ENCODE assay signal across 8 cellular contexts in genomic region chr1:212858055-212858460, GRCh38. TPM values are rescaled to one million over a fixed set of nuclear protein-coding genes. Genes with fewer than 3 reads are reported as not detected.
DNase-seq lines count a peak whose midpoint lies in the region; ATAC-seq, FAIRE-seq and TF ChIP-seq lines count a peak whose summit lies in the region.

Gene FLVCR1 (plus strand): TSS chr1:212858275. CDS start chr1:212858453, 178 bp downstream.

- peak within 1 kb of the TSS; percentile 92 for H2AFZ ChIP-seq in IMR-90 (replicated peaks; ENCODE audit: low read length, poor library complexity)
- peak within 1 kb of the TSS; percentile 94 for H2AFZ ChIP-seq in OCI-LY7 (ENCODE audit: low read length)
- peak within 1 kb of the TSS; percentile 75 for H2AFZ ChIP-seq in endothelial cell of umbilical vein (ENCODE audit: low read depth, low read length)

- H3K36me3 ChIP-seq in IMR-90 (ENCODE audit: control insufficient read depth, insufficient read depth, low read length) (no peaks in the 10 kb centered on the region), OCI-LY7 (ENCODE audit: insufficient read depth, low read length) (peaks cover 30% of the 10 kb centered on the region), endothelial cell of umbilical vein (ENCODE audit: control insufficient read depth in 2 of 2, extremely low read depth in 1 of 2, insufficient read depth in 2 of 2, low read length in 2 of 2) (no peaks in the 10 kb centered on the region)

- peaks cover 5 to 32% of the 10 kb centered on the region in 2 experiments; a peak in 3 of 4 replicates for H3K79me1 ChIP-seq in IMR-90 (ENCODE audit: low read depth in 1 of 2, low read length in 2 of 2)

- peaks cover 60% of the 10 kb centered on the region for H3K79me2 ChIP-seq in OCI-LY7 (ENCODE audit: insufficient read depth, low read depth, low read length)
- peaks cover 41% of the 10 kb centered on the region for H3K79me2 ChIP-seq in endothelial cell of umbilical vein (ENCODE audit: control insufficient read depth, insufficient read depth, low read length)

- no peak within 1 kb of the TSS; the same call in 1 of the 2 replicates for H3K18ac ChIP-seq in IMR-90 (ENCODE audit: low read depth, low read length)

- H3K23ac ChIP-seq in IMR-90 (ENCODE audit: low read depth, low read length) = peak within 1 kb of the TSS; percentile 94

- H3K9me3 ChIP-seq in IMR-90 (ENCODE audit: control insufficient read depth, insufficient read depth, low read length) (no peaks in the 10 kb centered on the region), OCI-LY7 (ENCODE audit: low read length) (peaks cover 6% of the 10 kb centered on the region; the same call in 1 of the 2 replicates), endothelial cell of umbilical vein (replicated peaks; ENCODE audit: control insufficient read depth, insufficient read depth, low read length) (no peaks in the 10 kb centered on the region)

- H2BK120ac ChIP-seq in IMR-90 (ENCODE audit: low read depth, low read length) = peak within 1 kb of the TSS; percentile 1; the same call in 1 of the 2 replicates

- peak within 1 kb of the TSS; percentile 60 for H3K4ac ChIP-seq in IMR-90 (ENCODE audit: low read depth, low read length)

- H3K14ac ChIP-seq in IMR-90 (replicated peaks; ENCODE audit: low read depth, low read length) = peak within 1 kb of the TSS; percentile 76

- ATAC-seq in GM21529 (IDR thresholded peaks at IDR 0.05; ENCODE audit: unreplicated experiment) (peak; percentile 96), IMR-90 (ENCODE audit: low read depth) (peak; percentile 99)

- peaks cover 9% of the 10 kb centered on the region for H3K4me1 ChIP-seq in IMR-90 (ENCODE audit: control insufficient read depth, insufficient read depth, low read length)
- H3K4me1 ChIP-seq in OCI-LY7 (ENCODE audit: insufficient read depth, low read length, poor library complexity, severe bottlenecking) = peaks cover 34% of the 10 kb centered on the region
- H3K4me1 ChIP-seq in endothelial cell of umbilical vein (ENCODE audit: control insufficient read depth, extremely low read depth, insufficient read depth, low read length) = peaks cover 19% of the 10 kb centered on the region

- no peaks in the 10 kb centered on the region for H3K9me2 ChIP-seq in OCI-LY7 (ENCODE audit: insufficient read depth, low read length)

- 0 out of 2 replicates have a peak within 1 kb of the TSS, but pooled peaks have one; percentile 0 for H3K56ac ChIP-seq in IMR-90 (ENCODE audit: extremely low read depth, insufficient read depth, low read length)

- no peak within 1 kb of the TSS for H2BK20ac ChIP-seq in IMR-90 (ENCODE audit: low read depth, low read length)

- intact Hi-C loops in IMR-90 (cut with micrococcal nuclease) = loop anchor here (2.0 to 5.0 kb wide), 2 partner anchors 36 to 93 kb away; partner anchors contain the start of gene VASH2
- intact Hi-C loops in OCI-LY7 (cut with micrococcal nuclease; ENCODE audit: unreplicated experiment) = loop anchor here (1.0 to 10.0 kb wide), 3 partner anchors 41 to 1183 kb away; partner anchors contain the start of gene NEK2
- intact Hi-C loops in endothelial cell of umbilical vein (cut with micrococcal nuclease) = loop anchor here (1.0 to 5.0 kb wide), 3 partner anchors 36 to 109 kb away; partner anchors contain the start of genes NSL1 and TATDN3

- dilution Hi-C loops in IMR-90 (cut with HindIII; ENCODE audit: low sequenced_read_pairs, unreplicated experiment) = no loop called here
- dilution Hi-C loops in endothelial cell of umbilical vein (cut with MboI; ENCODE audit: extremely low pct_ligation_motif_present, low sequenced_read_pairs) = no loop called here

- TF ChIP-seq POLR2A in IMR-90 (IDR thresholded peaks at IDR 0.05; ENCODE audit: low read depth, low read length) (peak; percentile 79), endothelial cell of umbilical vein (IDR thresholded peaks at IDR 0.05; ENCODE audit: low read depth, low read length) (peak; percentile 57)

- H4K20me1 ChIP-seq in IMR-90 (ENCODE audit: insufficient read depth, low read length) (no peaks in the 10 kb centered on the region), OCI-LY7 (ENCODE audit: insufficient read depth, low read length) (no peaks in the 10 kb centered on the region), endothelial cell of umbilical vein (replicated peaks; ENCODE audit: control insufficient read depth, extremely low read depth, insufficient read depth, low read length) (no peaks in the 10 kb centered on the region)

- H3K27ac ChIP-seq in IMR-90 (ENCODE audit: insufficient read depth, low read length) (peak within 1 kb of the TSS; percentile 56), OCI-LY7 (ENCODE audit: low read depth, low read length, poor library complexity, severe bottlenecking) (peak within 1 kb of the TSS; percentile 49), endothelial cell of umbilical vein (ENCODE audit: insufficient read depth, low read depth, low read length) (peak within 1 kb of the TSS; percentile 24)

- peak within 1 kb of the TSS; percentile 5 to 61; a peak in 3 of 4 replicates for H4K8ac ChIP-seq in IMR-90 (ENCODE audit: low read depth in 2 of 2, low read length in 2 of 2)

- peak; percentile 97 for FAIRE-seq in endothelial cell of umbilical vein (lab: Jason Lieb, UNC)

- H3K4me3 ChIP-seq in IMR-90 (ENCODE audit: insufficient read depth, low read depth, low read length) = peak within 1 kb of the TSS; percentile 63
- peak within 1 kb of the TSS; percentile 80 for H3K4me3 ChIP-seq in OCI-LY7 (ENCODE audit: low read depth, low read length, poor library complexity, severe bottlenecking)
- H3K4me3 ChIP-seq in endothelial cell of umbilical vein (replicated peaks in 1 of 3; ENCODE audit: insufficient read depth in 1 of 3, low read depth in 1 of 3, low read length in 3 of 3) = peak within 1 kb of the TSS; percentile 10 to 88 (median 51)

- H3K9me1 ChIP-seq in IMR-90 (ENCODE audit: insufficient read depth, low read length) = peaks cover 9% of the 10 kb centered on the region
- H3K9me1 ChIP-seq in endothelial cell of umbilical vein (replicated peaks; ENCODE audit: control insufficient read depth, extremely low read depth, insufficient read depth, low read length) = no peaks in the 10 kb centered on the region

- in situ Hi-C loops in IMR-90 (cut with MboI; ENCODE audit: low sequenced_read_pairs) = no loop called here

- peak within 1 kb of the TSS; percentile 49 for H3K9ac ChIP-seq in IMR-90 (ENCODE audit: low read depth, low read length)
- H3K9ac ChIP-seq in endothelial cell of umbilical vein (replicated peaks; ENCODE audit: extremely low read depth, insufficient read depth, low read length) = peak within 1 kb of the TSS; percentile 76

- TF ChIP-seq CTCF in IMR-90 (conservative IDR thresholded peaks at IDR 0.05; ENCODE audit: low read depth, low read length) = no peak
- no peak for TF ChIP-seq CTCF in OCI-LY7 (conservative IDR thresholded peaks at IDR 0.05; ENCODE audit: low read length)
- TF ChIP-seq CTCF in endothelial cell of umbilical vein (IDR thresholded peaks at IDR 0.05; ENCODE audit: extremely low read depth in 1 of 2, insufficient read depth in 1 of 2, low read depth in 1 of 2, low read length in 2 of 2) = no peak

- 0% methylated on average over 15 of the region's 50 CpGs; no CpG with 5 or more reads in 1 of the 2 experiments for WGBS in IMR-90 (ENCODE audit: extremely low coverage in 2 of 2, insufficient read length in 1 of 2), 2 experiments

- TF ChIP-seq RAD21 in IMR-90 (IDR thresholded peaks at IDR 0.05; ENCODE audit: low read length) = no peak

- H4K91ac ChIP-seq in IMR-90 (ENCODE audit: insufficient read depth, low read depth, low read length) = peak within 1 kb of the TSS; percentile 11; the same call in 1 of the 2 replicates

- H2BK5ac ChIP-seq in IMR-90 (ENCODE audit: low read depth, low read length, poor library complexity, severe bottlenecking) = peak within 1 kb of the TSS; percentile 50

- H2AK9ac ChIP-seq in IMR-90 (replicated peaks; ENCODE audit: low read depth, low read length, poor library complexity) = peak within 1 kb of the TSS; percentile 96

- H2AK5ac ChIP-seq in IMR-90 (ENCODE audit: low read depth, low read length) = peak within 1 kb of the TSS; percentile 20

- H3K27me3 ChIP-seq in IMR-90 (ENCODE audit: control insufficient read depth, insufficient read depth, low read length) (no peaks in the 10 kb centered on the region), endothelial cell of umbilical vein (ENCODE audit: control insufficient read depth in 2 of 2, insufficient read depth in 2 of 2, low read length in 2 of 2) (no peaks in the 10 kb centered on the region)

- H3K4me2 ChIP-seq in IMR-90 (ENCODE audit: low read depth, low read length) = peak within 1 kb of the TSS; percentile 99
- H3K4me2 ChIP-seq in OCI-LY7 (ENCODE audit: low read length) = peak within 1 kb of the TSS; percentile 81
- H3K4me2 ChIP-seq in endothelial cell of umbilical vein (ENCODE audit: insufficient read depth, low read length) = peak within 1 kb of the TSS; percentile 82

- H2BK15ac ChIP-seq in IMR-90 (ENCODE audit: low read depth, low read length) = no peak within 1 kb of the TSS

- DNase-seq in DMS114 treated with DMSO at 0.1 percent for 48 hours (lab: John Stamatoyannopoulos, UW; ENCODE audit: unreplicated experiment) (peak; percentile 93), IMR-90 (peak; percentile 94), OCI-LY7 (ENCODE audit: low spot score) (peak; percentile 97), endothelial cell of umbilical vein (ENCODE audit: low read depth, low spot score) (peak; percentile 94), midbrain (lab: John Stamatoyannopoulos, UW) (peak; percentile 95)
- peak; percentile 96 for DNase-seq in activated CD8-positive, alpha-beta memory T cell treated with anti-CD3 and anti-CD28 coated beads, Interleukin-2, amount 50 U/mL, for 48 hours
- peak; percentile 95 to 96 for DNase-seq in stimulated activated CD8-positive, alpha-beta memory T cell treated with anti-CD3 and anti-CD28 coated beads, Interleukin-15, amount 100 ng/mL, for 48 hours (ENCODE audit: low read depth in 2 of 2)

- peak within 1 kb of the TSS; percentile 67; the same call in 1 of the 2 replicates for H4K5ac ChIP-seq in IMR-90 (ENCODE audit: low read depth, low read length)

- CTCF ChIA-PET in IMR-90 (lab: Yijun Ruan, JAX) = interaction anchor here (0.7 to 1.0 kb wide), 2 partner anchors 16 to 139 kb away, joined by 3 to 4 read pairs; no protein-coding TSS in a partner anchor
- CTCF ChIA-PET in OCI-LY7 (lab: Charles Lee; ENCODE audit: unreplicated experiment) = interaction anchor here (0.6 kb wide), 2 partner anchors 14 to 402 kb away, joined by 3 read pairs; no protein-coding TSS in a partner anchor
- CTCF ChIA-PET in endothelial cell of umbilical vein (lab: Charles Lee) = interaction anchor here (0.9 to 2.2 kb wide), 8 partner anchors 15 to 193 kb away, joined by 3 to 11 read pairs (median 6); no protein-coding TSS in a partner anchor

- POLR2A ChIA-PET in IMR-90 (lab: Charles Lee; ENCODE audit: unreplicated experiment) (interaction anchor here (0.5 to 1.0 kb wide), 3 partner anchors 24 to 178 kb away, joined by 3 to 20 read pairs (median 12); no protein-coding TSS in a partner anchor), OCI-LY7 (lab: Charles Lee) (interaction anchor here (0.6 to 1.7 kb wide), 9 partner anchors 10 to 280 kb away, joined by 3 to 15 read pairs (median 5); partner anchors contain the start of genes NSL1 and TATDN3), endothelial cell of umbilical vein (lab: Charles Lee) (interaction anchor here (0.6 to 1.4 kb wide), 3 partner anchors 249 to 891 kb away, joined by 4 to 10 read pairs (median 4); partner anchors contain the start of gene ATF3)

- BruUV-seq in IMR-90 (replicated peaks; lab: Mats Ljungman, UMichigan) = no TSS peak
- no TSS peak for BruUV-seq in OCI-LY7 (replicated peaks; lab: Mats Ljungman, UMichigan)
- BruUV-seq in endothelial cell of umbilical vein (replicated peaks; lab: Mats Ljungman, UMichigan) = no TSS peak

RNA-seq across cellular contexts. Expression of gene FLVCR1, which starts in this region (rescaled TPM):
- total RNA-seq in IMR-90 (2012; rRNA removed) = 3.9 and 6.7 TPM in 2 replicates
- 1.9 and 2.4 TPM in 2 replicates for polyA plus RNA-seq in IMR-90 (2012; rRNA removed)
- 0.67 and 0.69 TPM in 2 replicates for polyA plus RNA-seq in IMR-90 (2012; cell fraction: cytosol; rRNA removed)
- polyA plus RNA-seq in IMR-90 (2012; cell fraction: nucleus; rRNA removed; ENCODE audit: low replicate concordance) = 3.9 and 9.4 TPM in 2 replicates
- 10.4 and 22.4 TPM in 2 replicates for total RNA-seq in OCI-LY7 (2014; rRNA removed; shearing (Covaris generic))
- 16.5 and 21.2 TPM in 2 replicates for total RNA-seq in OCI-LY7 (2022)
- total RNA-seq in endothelial cell of umbilical vein = 11.9 and 12.0 TPM in 2 replicates
- 3.2 and 3.5 TPM in 2 replicates for polyA plus RNA-seq in endothelial cell of umbilical vein
- 2.3 and 2.7 TPM in 2 replicates for polyA plus RNA-seq in endothelial cell of umbilical vein (2011; cell fraction: cytosol; rRNA removed)
- polyA plus RNA-seq in endothelial cell of umbilical vein (2011; cell fraction: nucleus; rRNA removed) = 10.2 and 12.2 TPM in 2 replicates
- 4.3 and 5.9 TPM in 2 replicates for polyA plus RNA-seq in endothelial cell of umbilical vein (2012)
- 13.9 and 16.1 TPM in 2 replicates for polyA minus RNA-seq in endothelial cell of umbilical vein
- polyA minus RNA-seq in endothelial cell of umbilical vein (2011; cell fraction: cytosol; rRNA and poly(A)+ RNA removed) = 35.7 TPM
- polyA minus RNA-seq in endothelial cell of umbilical vein (2011; cell fraction: nucleus; rRNA and poly(A)+ RNA removed) = 11.8 and 17.7 TPM in 2 replicates

Comparison
In these comparisons a context has a peak if more than half of its experiments do, and no peak if none do; other contexts are left out.
1. Peak in every context shown above with its lines: DNase-seq, ATAC-seq, H3K4me3 ChIP-seq and H3K27ac ChIP-seq.